Comparison of ENCODE assay signal across 10 cellular contexts in the genomic region with DNA sequence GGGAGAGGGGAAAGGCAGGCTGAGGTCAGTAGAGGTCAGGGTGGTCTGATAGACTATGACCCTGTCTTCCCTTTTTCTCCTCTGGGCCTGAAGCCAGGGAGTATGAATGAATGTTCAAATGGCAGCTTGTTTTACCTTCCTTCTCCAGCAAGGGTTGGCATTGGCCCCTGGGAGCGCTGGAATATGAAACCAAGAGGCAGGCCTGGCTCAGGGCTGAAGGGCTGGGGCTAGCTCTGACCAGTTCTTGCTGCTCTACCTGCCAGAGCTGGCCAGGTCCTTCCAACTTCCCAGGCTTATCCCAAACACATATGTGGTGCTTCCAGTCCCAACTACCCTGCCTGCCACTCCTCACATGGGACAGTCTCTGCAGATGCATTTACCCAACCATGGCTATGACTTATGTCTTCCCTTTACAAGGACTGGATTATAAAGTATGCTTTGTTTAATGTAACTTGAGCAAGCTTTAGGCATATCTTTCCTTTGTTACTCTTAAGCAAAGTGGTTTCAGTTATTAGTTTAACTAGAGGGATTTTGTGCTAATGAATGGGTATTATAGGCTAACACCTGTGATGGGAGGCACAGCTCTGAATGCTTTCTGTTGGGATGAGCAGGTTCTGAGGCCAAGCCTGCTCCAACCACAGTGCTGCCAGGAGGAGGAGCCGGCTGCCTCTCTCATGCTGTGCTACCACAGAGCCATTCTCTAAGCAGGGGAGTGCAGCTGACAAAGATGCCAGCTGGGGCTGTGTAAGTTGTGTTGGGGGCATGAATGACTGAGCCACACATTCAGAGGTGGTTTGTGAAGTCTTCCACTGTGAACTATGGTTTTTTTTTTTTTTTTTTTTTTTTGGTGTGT. TPM values are rescaled to one million over a fixed set of nuclear protein-coding genes. Genes with fewer than 3 reads are reported as not detected.
DNase-seq lines count a peak whose midpoint lies in the region; ATAC-seq and TF ChIP-seq lines count a peak whose summit lies in the region.
"Had no signal": no experiment of that assay in that cellular context is flagged by ENCODE, and none has a peak within 500 bp of the region (broad histone marks: within the 10 kb centered on the region; RNA-seq: fewer than 3 reads in every experiment).

No MANE protein-coding gene starts in this region.

- BruUV-seq in HCT116 (replicated peaks; lab: Mats Ljungman, UMichigan): no TSS peak

- no peaks in the 10 kb centered on the region for H4K20me1 ChIP-seq in HCT116 (ENCODE audit: insufficient read depth)

- H3K27ac ChIP-seq in HCT116 (ENCODE audit: low read depth, low read length) (no peak overlapping the region), left lung (no peak overlapping the region)
- H3K27ac ChIP-seq: skin epidermis had no signal

- ATAC-seq in HCT116: peak; percentile 77
- peak; percentile 18 for ATAC-seq in left lung

- peak; percentile 47 for TF ChIP-seq RAD21 in HCT116 (IDR thresholded peaks at IDR 0.05; ENCODE audit: low read depth)

- H3K4me2 ChIP-seq in HCT116 (ENCODE audit: low read length): no peak overlapping the region; the same call in 1 of the 2 replicates

- H3K9me3 ChIP-seq in BE2C (no peaks in the 10 kb centered on the region), HCT116 (ENCODE audit: control insufficient read depth in 1 of 2, insufficient read depth in 1 of 2, low read depth in 1 of 2, low read length in 2 of 2) (no peaks in the 10 kb centered on the region), left lung (no peaks in the 10 kb centered on the region)

- POLR2A ChIA-PET in HCT116 (lab: Charles Lee): interaction anchor here (1.1 kb wide), 1 partner anchor 23 kb away, joined by 3 read pairs; no protein-coding TSS in a partner anchor

- H3K4me3 Mint-ChIP-seq in activated T-helper 2 cell treated with anti-CD3 and anti-CD28 coated beads, Interferon-gamma antibody, Interleukin-2, Interleukin-4, amounts not matched to agents 10 μg/mL and 5 μg/mL and 100 μg/mL, durations not matched to agents 14 hours and 24 hours and 36 hours (ENCODE audit: low read depth): no peak overlapping the region
- H3K4me3 Mint-ChIP-seq: dendritic cell treated with granulocyte-macrophage colony-stimulating factor and Interleukin-4, amounts not matched to agents 40 ng/mL and 50 ng/mL, for 4 days had no signal

- RAD21 ChIA-PET in HCT116 (lab: Charles Lee; ENCODE audit: low non-redundant PET in 1 of 2, low total read pairs in 2 of 2, uncharacterized antibody in 2 of 2, unreplicated experiment in 2 of 2): interaction anchor here (0.7 kb wide), 3 partner anchors 70 to 444 kb away, joined by 3 to 5 read pairs (median 4); no protein-coding TSS in a partner anchor

- H3K4me1 Mint-ChIP-seq in activated T-helper 2 cell treated with anti-CD3 and anti-CD28 coated beads, Interferon-gamma antibody, Interleukin-2, Interleukin-4, amounts not matched to agents 10 μg/mL and 5 μg/mL and 100 μg/mL, durations not matched to agents 14 hours and 24 hours and 36 hours (ENCODE audit: low read depth): peaks cover 42% of the 10 kb centered on the region

- intact Hi-C loops in HCT116 (cut with micrococcal nuclease): loop anchor here (2.0 kb wide), 1 partner anchor 67 kb away; no protein-coding TSS in a partner anchor
- intact Hi-C loops in activated T-helper 2 cell treated with anti-CD3 and anti-CD28 coated beads, Interferon-gamma antibody, Interleukin-2, Interleukin-4, amounts not matched to agents 10 μg/mL and 5 μg/mL and 100 μg/mL, durations not matched to agents 14 hours and 24 hours and 36 hours (cut with micrococcal nuclease): loop anchor here (5.0 to 10.0 kb wide), 3 partner anchors 91 to 649 kb away; no protein-coding TSS in a partner anchor
- intact Hi-C loops in left lung (cut with DNase I): no loop called here

- H3K9me2 ChIP-seq in HCT116 (ENCODE audit: insufficient read depth): no peaks in the 10 kb centered on the region

- TF ChIP-seq CTCF in BE2C (IDR thresholded peaks at IDR 0.05; ENCODE audit: low read depth, low read length) (peak; percentile 41), HCT116 (IDR thresholded peaks at IDR 0.05 in 2 of 3, conservative IDR thresholded peaks at IDR 0.05 in 1 of 3; ENCODE audit: borderline replicate concordance in 1 of 3, insufficient read depth in 1 of 3, low read depth in 2 of 3, low read length in 2 of 3) (peak in 1 of 3 experiments; percentile 20; a peak in 1 of 6 replicates), left lung (IDR thresholded peaks at IDR 0.05) (no peak)

- no peaks in the 10 kb centered on the region for H3K79me2 ChIP-seq in HCT116 (ENCODE audit: insufficient read depth, low read length)

- H3K27ac Mint-ChIP-seq in activated T-helper 2 cell treated with anti-CD3 and anti-CD28 coated beads, Interferon-gamma antibody, Interleukin-2, Interleukin-4, amounts not matched to agents 10 μg/mL and 5 μg/mL and 100 μg/mL, durations not matched to agents 14 hours and 24 hours and 36 hours: peak overlapping the region; percentile 5
- H3K27ac Mint-ChIP-seq: dendritic cell treated with granulocyte-macrophage colony-stimulating factor and Interleukin-4, amounts not matched to agents 40 ng/mL and 50 ng/mL, for 4 days had no signal

- H3K4me3 ChIP-seq in BE2C (ENCODE audit: low read depth, low read length) (no peak overlapping the region), HCT116 (replicated peaks in 1 of 2; ENCODE audit: low read depth in 1 of 2, low read length in 2 of 2) (no peak overlapping the region), left lung (no peak overlapping the region)
- H3K4me3 ChIP-seq: skin epidermis had no signal

- H3K36me3 Mint-ChIP-seq in activated T-helper 2 cell treated with anti-CD3 and anti-CD28 coated beads, Interferon-gamma antibody, Interleukin-2, Interleukin-4, amounts not matched to agents 10 μg/mL and 5 μg/mL and 100 μg/mL, durations not matched to agents 14 hours and 24 hours and 36 hours (ENCODE audit: low read depth): peaks cover 12% of the 10 kb centered on the region

- TF ChIP-seq POLR2A in HCT116 (IDR thresholded peaks at IDR 0.05; ENCODE audit: borderline replicate concordance, extremely low read depth, insufficient read depth, insufficient read length): no peak

- H3K27me3 ChIP-seq in BE2C: no peaks in the 10 kb centered on the region
- H3K27me3 ChIP-seq in HCT116 (ENCODE audit: insufficient read depth, low read length): no peaks in the 10 kb centered on the region
- H3K27me3 ChIP-seq in left lung: peaks cover 0 to 8% of the 10 kb centered on the region in 2 donors

- peaks cover 4% of the 10 kb centered on the region for H3K27me3 Mint-ChIP-seq in activated T-helper 2 cell treated with anti-CD3 and anti-CD28 coated beads, Interferon-gamma antibody, Interleukin-2, Interleukin-4, amounts not matched to agents 10 μg/mL and 5 μg/mL and 100 μg/mL, durations not matched to agents 14 hours and 24 hours and 36 hours (ENCODE audit: low read depth)

- no peak for DNase-seq in BE2C
- DNase-seq in HCT116 (ENCODE audit: low read depth, low spot score): no peak
- no peak for DNase-seq in activated T-helper 2 cell treated with anti-CD3 and anti-CD28 coated beads, Interferon-gamma antibody, Interleukin-2, Interleukin-4, amounts not matched to agents 10 μg/mL and 5 μg/mL and 100 μg/mL, durations not matched to agents 14 hours and 24 hours and 36 hours (ENCODE audit: low spot score)
- no peak for DNase-seq in left lung
- DNase-seq in effector CD8-positive, alpha-beta T cell (lab: John Stamatoyannopoulos, UW): no peak
- DNase-seq in SIG-M5 (lab: John Stamatoyannopoulos, UW): no peak
- no peak for DNase-seq in UCSD-AML1 (lab: John Stamatoyannopoulos, UW; ENCODE audit: unreplicated experiment)
- DNase-seq in HPDE6-E6E7 (ENCODE audit: extremely low spot score): no peak

- H3K9ac ChIP-seq in HCT116 (ENCODE audit: low read length): no peak overlapping the region

- H2AFZ ChIP-seq in HCT116 (ENCODE audit: low read depth, low read length, poor library complexity, severe bottlenecking): no peak overlapping the region

- peaks cover under 1% of the 10 kb centered on the region; the same call in 1 of the 2 replicates for H3K36me3 ChIP-seq in BE2C
- H3K36me3 ChIP-seq in HCT116 (ENCODE audit: control insufficient read depth in 1 of 2, insufficient read depth in 2 of 2, low read length in 2 of 2): peaks cover 3% of the 10 kb centered on the region in 2 experiments; a peak in 1 of 4 replicates
- peaks cover 0 to 8% of the 10 kb centered on the region in 2 donors for H3K36me3 ChIP-seq in left lung

- no peaks in the 10 kb centered on the region for H3K4me1 ChIP-seq in BE2C
- no peaks in the 10 kb centered on the region for H3K4me1 ChIP-seq in HCT116 (ENCODE audit: control insufficient read depth in 1 of 2, insufficient read depth in 2 of 2, low read length in 2 of 2)
- H3K4me1 ChIP-seq in left lung: no peaks in the 10 kb centered on the region

- CTCF ChIA-PET in HCT116 (lab: Charles Lee): interaction anchor here (2.0 to 2.8 kb wide), 2 partner anchors 16 to 67 kb away, joined by 8 to 10 read pairs; partner anchors contain the start of gene KIF3A

- H3K9me3 Mint-ChIP-seq in activated T-helper 2 cell treated with anti-CD3 and anti-CD28 coated beads, Interferon-gamma antibody, Interleukin-2, Interleukin-4, amounts not matched to agents 10 μg/mL and 5 μg/mL and 100 μg/mL, durations not matched to agents 14 hours and 24 hours and 36 hours: no peaks in the 10 kb centered on the region
- H3K9me3 Mint-ChIP-seq: dendritic cell treated with granulocyte-macrophage colony-stimulating factor and Interleukin-4, amounts not matched to agents 40 ng/mL and 50 ng/mL, for 4 days had no signal

RNA-seq across cellular contexts. Expression of gene CCNI2, which starts 6.1 kb away (rescaled TPM):
- 3.1 TPM for polyA plus RNA-seq in BE2C (2012; ENCODE audit: insufficient read depth, insufficient read length, low read depth)
- total RNA-seq in HCT116 (2021; ENCODE audit: unreplicated experiment) (1.4 TPM), left lung (1 to 10 TPM; 1.1 to 1.8 TPM)
- 1.5 and 2.1 TPM in 2 replicates for polyA plus RNA-seq in HCT116 (2012)
- total RNA-seq in activated T-helper 2 cell treated with anti-CD3 and anti-CD28 coated beads, Interferon-gamma antibody, Interleukin-2, Interleukin-4, amounts not matched to agents 10 μg/mL and 5 μg/mL and 100 μg/mL, durations not matched to agents 14 hours and 24 hours and 36 hours: 7.6 and 7.7 TPM in 2 replicates

RNA-seq across cellular contexts. Expression of gene KIF3A, which starts 16.0 kb away (rescaled TPM):
- 5.9 TPM for polyA plus RNA-seq in BE2C (2012; ENCODE audit: insufficient read depth, insufficient read length, low read depth)
- 12.7 TPM for total RNA-seq in HCT116 (2021; ENCODE audit: unreplicated experiment)
- 2.3 and 3.1 TPM in 2 replicates for polyA plus RNA-seq in HCT116 (2012)
- 40.7 and 41.4 TPM in 2 replicates for total RNA-seq in activated T-helper 2 cell treated with anti-CD3 and anti-CD28 coated beads, Interferon-gamma antibody, Interleukin-2, Interleukin-4, amounts not matched to agents 10 μg/mL and 5 μg/mL and 100 μg/mL, durations not matched to agents 14 hours and 24 hours and 36 hours
- 10 to 100 TPM in 1 of 2 donors, 1 to 10 TPM in 1; 8.9 to 15.2 TPM for total RNA-seq in left lung

RNA-seq across cellular contexts. Expression of gene SEPTIN8, which starts 23.7 kb away (rescaled TPM):
- polyA plus RNA-seq in BE2C (2012; ENCODE audit: insufficient read depth, insufficient read length, low read depth): 34.7 TPM
- total RNA-seq in HCT116 (2021; ENCODE audit: unreplicated experiment): 34.6 TPM
- polyA plus RNA-seq in HCT116 (2012): 33.0 and 35.8 TPM in 2 replicates
- total RNA-seq in activated T-helper 2 cell treated with anti-CD3 and anti-CD28 coated beads, Interferon-gamma antibody, Interleukin-2, Interleukin-4, amounts not matched to agents 10 μg/mL and 5 μg/mL and 100 μg/mL, durations not matched to agents 14 hours and 24 hours and 36 hours: 34.9 and 35.9 TPM in 2 replicates
- 10 to 100 TPM; 38.8 to 53.8 TPM for total RNA-seq in left lung

RNA-seq across cellular contexts. Expression of gene SOWAHA, which starts 59.7 kb away (rescaled TPM):
- polyA plus RNA-seq in BE2C (2012; ENCODE audit: insufficient read depth, insufficient read length, low read depth): not detected
- total RNA-seq in HCT116 (2021; ENCODE audit: unreplicated experiment): 0.39 TPM
- 0.07 and 0.18 TPM in 2 replicates for polyA plus RNA-seq in HCT116 (2012)
- total RNA-seq in activated T-helper 2 cell treated with anti-CD3 and anti-CD28 coated beads, Interferon-gamma antibody, Interleukin-2, Interleukin-4, amounts not matched to agents 10 μg/mL and 5 μg/mL and 100 μg/mL, durations not matched to agents 14 hours and 24 hours and 36 hours: 0.28 and 0.32 TPM in 2 replicates
- total RNA-seq in left lung: under 1 TPM in 1 of 2 donors, not detected in 1; 0.16 TPM

Comparison
In these comparisons a context has a peak if more than half of its experiments do, and no peak if none do; other contexts are left out.
1. intact Hi-C loops: an anchor here in HCT116 (2.0 kb wide) and activated T-helper 2 cell treated with anti-CD3 and anti-CD28 coated beads, Interferon-gamma antibody, Interleukin-2, Interleukin-4, amounts not matched to agents 10 μg/mL and 5 μg/mL and 100 μg/mL, durations not matched to agents 14 hours and 24 hours and 36 hours (5.0 to 10.0 kb wide); none called in left lung.